39 cellular contexts compared by ENCODE assay signal in the genomic region with DNA sequence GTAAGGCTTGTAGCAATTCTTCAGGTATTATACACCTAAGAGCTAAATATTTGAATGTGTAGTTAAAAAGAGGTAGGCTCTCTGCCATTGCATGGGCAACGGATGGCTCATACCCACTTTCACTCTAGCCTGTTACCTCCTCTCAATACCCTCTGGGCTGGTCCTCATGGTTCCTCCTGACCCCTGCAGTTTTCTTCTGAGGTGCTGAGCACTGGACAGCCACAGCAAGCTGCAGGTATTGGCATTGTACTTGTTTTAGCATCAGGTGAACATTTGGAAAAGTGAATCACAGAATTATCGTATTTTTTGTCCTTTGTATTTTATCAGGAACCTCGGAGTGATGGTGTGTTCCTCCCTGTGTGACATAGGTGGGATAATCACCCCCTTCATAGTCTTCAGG. TPM values are rescaled to one million over a fixed set of nuclear protein-coding genes. Genes with fewer than 3 reads are reported as not detected.
"Had no signal": no experiment of that assay in that cellular context is flagged by ENCODE, and none has a peak within 500 bp of the region (broad histone marks: within the 10 kb centered on the region; RNA-seq: fewer than 3 reads in every experiment).

No MANE protein-coding gene starts in this region.

- H3K4me3 Mint-ChIP-seq: activated naive CD4-positive, alpha-beta T cell treated with anti-CD3 and anti-CD28 coated beads for 36 hours; activated naive CD4-positive, alpha-beta T cell treated with anti-CD3 and anti-CD28 coated beads, Interleukin-2, amount 10 ng/mL, durations not matched to agents 7 days and 5 days; activated naive CD4-positive, alpha-beta T cell treated with anti-CD3 and anti-CD28 coated beads, Interleukin-2, amount 50 U/mL, for 24 hours; activated naive CD8-positive, alpha-beta T cell; activated naive CD8-positive, alpha-beta T cell treated with anti-CD3 and anti-CD28 coated beads for 36 hours; activated naive CD8-positive, alpha-beta T cell treated with anti-CD3 and anti-CD28 coated beads, Interleukin-2, amount 10 ng/mL, durations not matched to agents 7 days and 5 days; activated naive CD8-positive, alpha-beta T cell treated with anti-CD3 and anti-CD28 coated beads, Interleukin-2, amount 50 U/mL, for 24 hours; activated T-cell treated with anti-CD3 and anti-CD28 coated beads, Interleukin-2, amount 50 U/mL, for 24 hours; activated T-cell treated with anti-CD3 and anti-CD28 coated beads, Interleukin-2, amount 50 U/mL, for 4 hours; activated T-cell treated with anti-CD3 and anti-CD28 coated beads, Interleukin-2, amount 50 U/mL, for 72 hours; activated T-helper 1 cell treated with anti-CD3 and anti-CD28 coated beads, Interleukin-12 subunit alpha, Interleukin-12 subunit beta, Interleukin-2, Interleukin-4 antibody, amounts not matched to agents 30 ng/mL and 10 ng/mL and 1 ng/mL, durations not matched to agents 14 hours and 24 hours and 36 hours; activated T-helper 17 cell treated with anti-CD3 and anti-CD28 coated beads, Interleukin-2, amount 50 U/mL, for 72 hours; brain; central memory CD8-positive, alpha-beta T cell had no signal

- DNase-seq: activated effector memory CD4-positive, alpha-beta T cell treated with anti-CD3 and anti-CD28 coated beads, Interleukin-2, amount 50 U/mL, for 16 hours; activated effector memory CD4-positive, alpha-beta T cell treated with Interleukin-2 at 50 U/mL for 16 hours; activated gamma-delta T cell; activated gamma-delta T cell treated with Interleukin-2 at 50 U/mL for 16 hours; activated naive CD4-positive, alpha-beta T cell; activated naive CD4-positive, alpha-beta T cell treated with anti-CD3 and anti-CD28 coated beads for 36 hours; activated naive CD4-positive, alpha-beta T cell treated with anti-CD3 and anti-CD28 coated beads, Interleukin-2, amount 10 ng/mL, durations not matched to agents 7 days and 5 days; activated naive CD4-positive, alpha-beta T cell treated with anti-CD3 and anti-CD28 coated beads, Interleukin-2, amount 50 U/mL, for 16 hours; activated naive CD4-positive, alpha-beta T cell treated with Interleukin-2 at 50 U/mL for 16 hours; activated naive CD8-positive, alpha-beta T cell treated with anti-CD3 and anti-CD28 coated beads for 36 hours; activated naive CD8-positive, alpha-beta T cell treated with anti-CD3 and anti-CD28 coated beads, Interleukin-2, amount 10 ng/mL, durations not matched to agents 7 days and 5 days; activated naive CD8-positive, alpha-beta T cell treated with anti-CD3 and anti-CD28 coated beads, Interleukin-2, amount 50 U/mL, for 24 hours; activated T-cell treated with anti-CD3 and anti-CD28 coated beads, Interleukin-2, amount 50 U/mL, for 1 hour; activated T-cell treated with anti-CD3 and anti-CD28 coated beads, Interleukin-2, amount 50 U/mL, for 24 hours; activated T-cell treated with anti-CD3 and anti-CD28 coated beads, Interleukin-2, amount 50 U/mL, for 4 hours; activated T-cell treated with anti-CD3 and anti-CD28 coated beads, Interleukin-2, amount 50 U/mL, for 48 hours; activated T-cell treated with anti-CD3 and anti-CD28 coated beads, Interleukin-2, amount 50 U/mL, for 72 hours; adrenal gland; amniotic stem cell; amygdala; anterior cingulate cortex; aorta; body of pancreas; brain microvascular endothelial cell; caudate nucleus; central memory CD4-positive, alpha-beta T cell; cerebellar nuclear complex had no signal

- H3K4me3 ChIP-seq: adrenal gland, ascending aorta, body of pancreas, breast epithelium, cardiac muscle cell had no signal

- H3K9me3 ChIP-seq: adrenal gland had no signal

- H3K4me1 Mint-ChIP-seq: activated naive CD4-positive, alpha-beta T cell treated with anti-CD3 and anti-CD28 coated beads, Interleukin-2, amount 10 ng/mL, durations not matched to agents 7 days and 5 days; activated naive CD4-positive, alpha-beta T cell treated with anti-CD3 and anti-CD28 coated beads, Interleukin-2, amount 50 U/mL, for 24 hours; activated naive CD8-positive, alpha-beta T cell treated with anti-CD3 and anti-CD28 coated beads for 36 hours; activated naive CD8-positive, alpha-beta T cell treated with anti-CD3 and anti-CD28 coated beads, Interleukin-2, amount 10 ng/mL, durations not matched to agents 7 days and 5 days; activated naive CD8-positive, alpha-beta T cell treated with anti-CD3 and anti-CD28 coated beads, Interleukin-2, amount 50 U/mL, for 24 hours; activated T-helper 17 cell treated with anti-CD3 and anti-CD28 coated beads, Interleukin-2, amount 50 U/mL, for 72 hours; brain; central memory CD8-positive, alpha-beta T cell had no signal

- H3K4me1 ChIP-seq: adrenal gland, body of pancreas, breast epithelium had no signal

- H3K27ac Mint-ChIP-seq: activated naive CD4-positive, alpha-beta T cell treated with anti-CD3 and anti-CD28 coated beads for 36 hours; activated naive CD4-positive, alpha-beta T cell treated with anti-CD3 and anti-CD28 coated beads, Interleukin-2, amount 10 ng/mL, durations not matched to agents 7 days and 5 days; activated naive CD4-positive, alpha-beta T cell treated with anti-CD3 and anti-CD28 coated beads, Interleukin-2, amount 50 U/mL, for 24 hours; activated naive CD4-positive, alpha-beta T cell treated with anti-CD3 and anti-CD28 coated beads, Interleukin-2, amount 50 U/mL, for 72 hours; activated naive CD8-positive, alpha-beta T cell; activated naive CD8-positive, alpha-beta T cell treated with anti-CD3 and anti-CD28 coated beads for 36 hours; activated naive CD8-positive, alpha-beta T cell treated with anti-CD3 and anti-CD28 coated beads, Interleukin-2, amount 10 ng/mL, durations not matched to agents 7 days and 5 days; activated naive CD8-positive, alpha-beta T cell treated with anti-CD3 and anti-CD28 coated beads, Interleukin-2, amount 50 U/mL, for 24 hours; activated T-cell treated with anti-CD3 and anti-CD28 coated beads, Interleukin-2, amount 50 U/mL, for 24 hours; activated T-cell treated with anti-CD3 and anti-CD28 coated beads, Interleukin-2, amount 50 U/mL, for 72 hours; activated T-helper 1 cell treated with anti-CD3 and anti-CD28 coated beads, Interleukin-12 subunit alpha, Interleukin-12 subunit beta, Interleukin-2, Interleukin-4 antibody, amounts not matched to agents 30 ng/mL and 10 ng/mL and 1 ng/mL, durations not matched to agents 14 hours and 24 hours and 36 hours; activated T-helper 2 cell treated with anti-CD3 and anti-CD28 coated beads, Interferon-gamma antibody, Interleukin-2, Interleukin-4, amounts not matched to agents 10 μg/mL and 5 μg/mL and 100 μg/mL, durations not matched to agents 14 hours and 24 hours and 36 hours; brain had no signal

- H3K27me3 Mint-ChIP-seq: activated naive CD4-positive, alpha-beta T cell treated with anti-CD3 and anti-CD28 coated beads, Interleukin-2, amount 50 U/mL, for 24 hours; activated naive CD8-positive, alpha-beta T cell; activated naive CD8-positive, alpha-beta T cell treated with anti-CD3 and anti-CD28 coated beads for 36 hours; activated naive CD8-positive, alpha-beta T cell treated with anti-CD3 and anti-CD28 coated beads, Interleukin-2, amount 50 U/mL, for 24 hours; activated T-cell treated with anti-CD3 and anti-CD28 coated beads, Interleukin-2, amount 50 U/mL, for 24 hours; activated T-helper 17 cell treated with anti-CD3 and anti-CD28 coated beads, Interleukin-2, amount 50 U/mL, for 72 hours; brain; central memory CD8-positive, alpha-beta T cell had no signal

- H3K27ac ChIP-seq: adrenal gland, body of pancreas, brain microvascular endothelial cell, breast epithelium, cardiac muscle cell had no signal

- H3K36me3 Mint-ChIP-seq: activated naive CD4-positive, alpha-beta T cell treated with anti-CD3 and anti-CD28 coated beads, Interleukin-2, amount 10 ng/mL, durations not matched to agents 7 days and 5 days had no signal

- H3K27me3 ChIP-seq: adrenal gland, ascending aorta, body of pancreas, brain microvascular endothelial cell, breast epithelium, cardiac muscle cell had no signal

- H3K9me3 Mint-ChIP-seq: activated naive CD4-positive, alpha-beta T cell treated with anti-CD3 and anti-CD28 coated beads, Interleukin-2, amount 10 ng/mL, durations not matched to agents 7 days and 5 days; activated naive CD8-positive, alpha-beta T cell treated with anti-CD3 and anti-CD28 coated beads, Interleukin-2, amount 10 ng/mL, durations not matched to agents 7 days and 5 days; activated T-helper 1 cell treated with anti-CD3 and anti-CD28 coated beads, Interleukin-12 subunit alpha, Interleukin-12 subunit beta, Interleukin-2, Interleukin-4 antibody, amounts not matched to agents 30 ng/mL and 10 ng/mL and 1 ng/mL, durations not matched to agents 14 hours and 24 hours and 36 hours; central memory CD8-positive, alpha-beta T cell had no signal

- H3K36me3 ChIP-seq: adrenal gland, ascending aorta, brain microvascular endothelial cell, breast epithelium, cardiac muscle cell had no signal

- ATAC-seq: activated naive CD4-positive, alpha-beta T cell treated with anti-CD3 and anti-CD28 coated beads, Interleukin-2, amount 50 U/mL, for 72 hours; activated naive CD8-positive, alpha-beta T cell treated with anti-CD3 and anti-CD28 coated beads, Interleukin-2, amount 50 U/mL, for 24 hours; activated T-cell treated with anti-CD3 and anti-CD28 coated beads, Interleukin-2, amount 50 U/mL, for 4 hours; activated T-cell treated with anti-CD3 and anti-CD28 coated beads, Interleukin-2, amount 50 U/mL, for 72 hours; activated T-helper 17 cell treated with anti-CD3 and anti-CD28 coated beads, Interleukin-2, amount 50 U/mL, for 72 hours; body of pancreas had no signal

RNA-seq across cellular contexts. Expression of a gene that starts 32.9 kb away (rescaled TPM):
- total RNA-seq: activated naive CD4-positive, alpha-beta T cell treated with anti-CD3 and anti-CD28 coated beads for 36 hours; ascending aorta; cardiac septum had no signal
